13 cellular contexts compared by ENCODE assay signal in genomic region chr12:6556857-6557256, GRCh38. TPM values are rescaled to one million over a fixed set of nuclear protein-coding genes. Genes with fewer than 3 reads are reported as not detected.
DNase-seq lines count a peak whose midpoint lies in the region; ATAC-seq, FAIRE-seq and TF ChIP-seq lines count a peak whose summit lies in the region.
"Had no signal": no experiment of that assay in that cellular context is flagged by ENCODE, and none has a peak within 500 bp of the region (broad histone marks: within the 10 kb centered on the region; RNA-seq: fewer than 3 reads in every experiment).

No MANE protein-coding gene starts in this region.

- H3K9me3 ChIP-seq in gastrocnemius medialis = no peaks in the 10 kb centered on the region
- no peaks in the 10 kb centered on the region for H3K9me3 ChIP-seq in small intestine (ENCODE audit: control insufficient read depth, low read depth)
- H3K9me3 ChIP-seq: SJCRH30 had no signal

- in situ Hi-C loops in gastrocnemius medialis (cut with MboI; ENCODE audit: low sequenced_read_pairs in 4 of 4) = no loop called here

- CTCF ChIA-PET in RWPE1 (lab: Yijun Ruan, JAX) = interaction anchor here (0.9 to 1.4 kb wide), 4 partner anchors 18 to 94 kb away, joined by 3 to 7 read pairs (median 4); no protein-coding TSS in a partner anchor

- H3K4me1 Mint-ChIP-seq in activated T-cell treated with anti-CD3 and anti-CD28 coated beads, Interleukin-2, amount 50 U/mL, for 24 hours (ENCODE audit: low read depth) = peaks cover 56% of the 10 kb centered on the region
- H3K4me1 Mint-ChIP-seq in endothelial cell (ENCODE audit: unreplicated experiment) = peaks cover 40% of the 10 kb centered on the region

- peak overlapping the region; percentile 85 for H3K27ac Mint-ChIP-seq in activated T-cell treated with anti-CD3 and anti-CD28 coated beads, Interleukin-2, amount 50 U/mL, for 24 hours
- H3K27ac Mint-ChIP-seq in endothelial cell (ENCODE audit: unreplicated experiment) = peak overlapping the region; percentile 70

- H3K4me1 ChIP-seq in gastrocnemius medialis (peaks cover 42% of the 10 kb centered on the region in 2 donors), small intestine (ENCODE audit: control insufficient read depth in 2 of 2, insufficient read depth in 1 of 2, low read depth in 1 of 2, low read length in 1 of 2) (no peaks in the 10 kb centered on the region)

- H3K36me3 ChIP-seq in gastrocnemius medialis = peaks cover 0 to 34% of the 10 kb centered on the region in 2 donors
- peaks cover 0 to 7% of the 10 kb centered on the region in 2 donors for H3K36me3 ChIP-seq in small intestine (ENCODE audit: control insufficient read depth in 2 of 2, insufficient read depth in 2 of 2, low read length in 2 of 2)

- H3K27ac ChIP-seq in RWPE1 = peak overlapping the region; percentile 13; the same call in 1 of the 2 replicates
- H3K27ac ChIP-seq in gastrocnemius medialis = peak overlapping the region; percentile 90 to 99 (median 92)
- H3K27ac ChIP-seq in small intestine (ENCODE audit: low read depth in 1 of 2, low read length in 1 of 2) = no peak overlapping the region
- H3K27ac ChIP-seq: SJCRH30 had no signal

- peak overlapping the region; percentile 85 for H3K4me3 Mint-ChIP-seq in activated T-cell treated with anti-CD3 and anti-CD28 coated beads, Interleukin-2, amount 50 U/mL, for 24 hours
- H3K4me3 Mint-ChIP-seq in endothelial cell (ENCODE audit: unreplicated experiment) = peak overlapping the region; percentile 87

- H3K36me3 Mint-ChIP-seq in activated T-cell treated with anti-CD3 and anti-CD28 coated beads, Interleukin-2, amount 50 U/mL, for 24 hours (ENCODE audit: low read depth) = peaks cover 92% of the 10 kb centered on the region
- peaks cover 47% of the 10 kb centered on the region for H3K36me3 Mint-ChIP-seq in endothelial cell (ENCODE audit: low read depth, unreplicated experiment)

- H3K4me3 ChIP-seq in gastrocnemius medialis (no peak overlapping the region), small intestine (ENCODE audit: low read depth in 1 of 2, low read length in 2 of 2) (no peak overlapping the region)

- H3K27me3 Mint-ChIP-seq in activated T-cell treated with anti-CD3 and anti-CD28 coated beads, Interleukin-2, amount 50 U/mL, for 24 hours = no peaks in the 10 kb centered on the region
- H3K27me3 Mint-ChIP-seq in endothelial cell (ENCODE audit: unreplicated experiment) = peaks cover 20% of the 10 kb centered on the region

- 80 to 89% (median 85%) methylated on average over 4 of the region's 4 CpGs for WGBS in small intestine, 3 donors

- POLR2A ChIA-PET in RWPE1 (lab: Yijun Ruan, JAX; ENCODE audit: low non-redundant PET) = interaction anchor here (0.6 kb wide), 1 partner anchor 184 kb away, joined by 3 read pairs; no protein-coding TSS in a partner anchor

- no peak for TF ChIP-seq POLR2A in gastrocnemius medialis (IDR thresholded peaks at IDR 0.05)

- no peak for FAIRE-seq in small intestine (lab: Jason Lieb, UNC)
- FAIRE-seq: keratinocyte had no signal

- intact Hi-C loops in gastrocnemius medialis (cut with DNase I; ENCODE audit: low total_unique reads) = loop anchor here (1.0 to 10.0 kb wide), 3 partner anchors 22 to 298 kb away; partner anchors contain the start of genes CDCA3 and USP5

- TF ChIP-seq CTCF in RWPE1 (conservative IDR thresholded peaks at IDR 0.05; ENCODE audit: low read depth) (no peak), endothelial cell (IDR thresholded peaks at IDR 0.05; ENCODE audit: unreplicated experiment) (no peak), gastrocnemius medialis (IDR thresholded peaks at IDR 0.05 in 4 of 5, conservative IDR thresholded peaks at IDR 0.05 in 1 of 5) (no peak)

- no peaks in the 10 kb centered on the region for H3K27me3 ChIP-seq in gastrocnemius medialis
- H3K27me3 ChIP-seq in small intestine (ENCODE audit: control insufficient read depth in 2 of 2, insufficient read depth in 2 of 2, low read length in 2 of 2) = no peaks in the 10 kb centered on the region
- H3K27me3 ChIP-seq: SJCRH30 had no signal

- DNase-seq in activated T-cell treated with anti-CD3 and anti-CD28 coated beads, Interleukin-2, amount 50 U/mL, for 24 hours = no peak
- no peak for DNase-seq in activated T-cell treated with anti-CD3 and anti-CD28 coated beads, Interleukin-2, amount 50 U/mL, for 1 hour
- DNase-seq in RWPE1 (ENCODE audit: low spot score) = no peak
- DNase-seq in endothelial cell (ENCODE audit: low spot score) = no peak
- peak in 1 of 2 donors; percentile 13 for DNase-seq in gastrocnemius medialis
- no peak for DNase-seq in NCI-H446 treated with DMSO at 0.1 percent for 48 hours (lab: John Stamatoyannopoulos, UW)
- DNase-seq in HuH-7.5 (ENCODE audit: low spot score) = no peak
- no peak for DNase-seq in small intestine
- DNase-seq: ACHN, foreskin melanocyte, NCI-H146, SJCRH30 had no signal

- ATAC-seq in gastrocnemius medialis = no peak

- no peaks in the 10 kb centered on the region for H3K9me3 Mint-ChIP-seq in activated T-cell treated with anti-CD3 and anti-CD28 coated beads, Interleukin-2, amount 50 U/mL, for 24 hours
- no peaks in the 10 kb centered on the region for H3K9me3 Mint-ChIP-seq in endothelial cell (ENCODE audit: unreplicated experiment)

RNA-seq across cellular contexts. Expression of gene IFFO1, which starts 1.0 kb away (rescaled TPM):
- 82.2 TPM for total RNA-seq in endothelial cell (ENCODE audit: unreplicated experiment)
- total RNA-seq in gastrocnemius medialis = 10 to 100 TPM in 1 of 4 donors, 1 to 10 TPM in 3; 6.8 to 10.5 (median 8.3) TPM
- 1 to 10 TPM; 1.3 to 7.7 (median 4.1) TPM for polyA plus RNA-seq in small intestine

RNA-seq across cellular contexts. Expression of gene NOP2, which starts 11.2 kb away (rescaled TPM):
- total RNA-seq in endothelial cell (ENCODE audit: unreplicated experiment) (37.5 TPM), gastrocnemius medialis (10 to 100 TPM; 25.7 to 63.3 (median 45.3) TPM)
- polyA plus RNA-seq in small intestine = 10 to 100 TPM; 14.3 to 27.1 (median 17.0) TPM

RNA-seq across cellular contexts. Expression of gene GAPDH, which starts 22.5 kb away (rescaled TPM):
- 2,393 TPM for total RNA-seq in endothelial cell (ENCODE audit: unreplicated experiment)
- over 10,000 TPM; 11,241 to 15,891 (median 13,472) TPM for total RNA-seq in gastrocnemius medialis
- 1,000 to 10,000 TPM; 2,587 to 3,805 (median 3,097) TPM for polyA plus RNA-seq in small intestine

RNA-seq across cellular contexts. Expression of gene CHD4, which starts 50.3 kb away (rescaled TPM):
- total RNA-seq in endothelial cell (ENCODE audit: unreplicated experiment) = 334 TPM
- total RNA-seq in gastrocnemius medialis = 100 to 1,000 TPM; 128 to 173 (median 148) TPM
- 100 to 1,000 TPM in 1 of 3 donors, 10 to 100 TPM in 2; 88.2 to 123 (median 94.8) TPM for polyA plus RNA-seq in small intestine

Comparison
In these comparisons a context has a peak if more than half of its experiments do, and no peak if none do; other contexts are left out.
1. H3K27ac ChIP-seq: peak in RWPE1 (single experiment) and gastrocnemius medialis (4 of 4); none in small intestine (0 of 2).